ENCODE assay signal across 1 cellular context in the genomic region with DNA sequence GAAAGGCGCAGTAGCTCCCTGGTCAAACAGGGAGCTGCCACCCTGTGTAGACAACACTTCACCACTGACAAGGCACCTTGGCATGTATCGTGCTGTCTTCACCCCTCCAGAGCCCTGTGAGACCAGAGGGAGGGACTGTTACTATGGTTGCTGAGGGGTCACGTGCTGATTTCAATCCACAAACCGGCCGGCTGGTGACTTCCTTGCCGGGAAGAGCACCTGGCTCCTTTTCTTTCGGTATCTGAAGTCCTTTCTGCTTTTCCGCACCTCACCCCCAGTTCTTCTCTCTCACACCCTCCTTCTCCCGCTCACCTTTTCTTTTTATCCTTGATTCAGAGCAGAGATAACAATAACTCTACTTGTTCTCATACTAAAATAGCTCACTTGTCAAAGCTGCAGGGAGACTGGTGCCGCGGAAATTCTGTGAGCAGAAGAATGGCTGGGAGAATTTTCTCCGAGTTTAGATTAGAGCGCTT.
TF ChIP-seq lines count a peak whose summit lies in the region.

No MANE protein-coding gene starts in this region.

TF ChIP-seq in HepG2, 621 proteins besides CTCF, POLR2A, EP300 and RAD21 (continued from another document):
- TF ChIP-seq, protein P1, sequence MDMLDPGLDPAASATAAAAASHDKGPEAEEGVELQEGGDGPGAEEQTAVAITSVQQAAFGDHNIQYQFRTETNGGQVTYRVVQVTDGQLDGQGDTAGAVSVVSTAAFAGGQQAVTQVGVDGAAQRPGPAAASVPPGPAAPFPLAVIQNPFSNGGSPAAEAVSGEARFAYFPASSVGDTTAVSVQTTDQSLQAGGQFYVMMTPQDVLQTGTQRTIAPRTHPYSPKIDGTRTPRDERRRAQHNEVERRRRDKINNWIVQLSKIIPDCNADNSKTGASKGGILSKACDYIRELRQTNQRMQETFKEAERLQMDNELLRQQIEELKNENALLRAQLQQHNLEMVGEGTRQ (IDR thresholded peaks at IDR 0.05; ENCODE audit: low read depth, low read length): peak; percentile 47; the same call in 1 of the 2 replicates
- TF ChIP-seq, protein P1 (CRISPR knock-in tag; IDR thresholded peaks at IDR 0.05; ENCODE audit: borderline replicate concordance): peak; percentile 63; the same call in 1 of the 2 replicates
